Comparison of ENCODE assay signal across 18 cellular contexts in the genomic region with DNA sequence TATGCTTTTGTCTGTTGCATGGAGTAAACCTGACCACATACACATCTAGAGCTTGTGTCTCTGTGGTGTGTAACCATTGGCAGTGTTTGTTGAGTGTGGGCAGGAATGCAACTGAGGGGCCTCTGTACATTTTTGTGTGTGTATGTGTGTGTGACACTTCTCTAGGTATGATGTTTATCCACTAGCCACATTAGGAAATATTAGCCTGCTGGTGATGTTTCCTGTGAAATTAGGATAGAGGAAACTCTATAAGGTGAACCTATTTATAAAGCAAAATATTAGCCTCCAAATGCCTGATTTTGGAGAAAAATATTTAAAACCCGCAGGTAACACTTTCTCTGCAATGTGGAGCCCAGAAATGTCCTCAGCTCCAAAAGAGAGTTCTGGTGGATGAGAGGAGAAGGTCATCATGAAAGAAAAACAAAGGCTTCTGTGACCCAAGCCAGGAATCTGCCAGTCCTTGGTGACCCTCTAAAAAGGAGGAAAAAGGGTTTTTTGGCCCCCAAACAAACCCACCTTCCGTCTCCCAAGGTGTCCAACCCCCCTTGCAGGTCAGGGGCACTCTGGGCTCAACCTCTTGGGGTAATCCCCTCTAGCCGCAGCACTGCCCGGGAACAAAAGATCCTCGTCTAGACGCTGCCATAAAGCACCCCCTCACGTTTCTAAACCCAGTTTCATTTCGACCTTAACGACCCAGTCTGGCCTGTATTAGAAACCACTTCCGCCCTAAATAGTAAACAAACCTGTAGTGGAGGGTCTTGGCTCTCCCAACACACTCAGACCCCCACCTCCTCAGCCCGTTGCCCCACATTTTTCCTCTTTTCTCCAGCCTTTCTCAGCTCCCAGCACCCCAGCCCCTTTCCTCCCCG. TPM values are rescaled to one million over a fixed set of nuclear protein-coding genes. Genes with fewer than 3 reads are reported as not detected.
DNase-seq lines count a peak whose midpoint lies in the region; ATAC-seq and TF ChIP-seq lines count a peak whose summit lies in the region.
"Had no signal": no experiment of that assay in that cellular context is flagged by ENCODE, and none has a peak within 500 bp of the region (broad histone marks: within the 10 kb centered on the region; RNA-seq: fewer than 3 reads in every experiment).

No MANE protein-coding gene starts in this region.

- no peak overlapping the region for H3K4me3 ChIP-seq in GM12865 (ENCODE audit: low read depth, low read length)
- peak overlapping the region; percentile 93 for H3K4me3 ChIP-seq in SK-N-MC
- peak overlapping the region; percentile 42 for H3K4me3 ChIP-seq in psoas muscle
- H3K4me3 ChIP-seq: vagina had no signal

- H3K4me1 ChIP-seq in psoas muscle: peaks cover 5% of the 10 kb centered on the region

- H3K36me3 ChIP-seq in SK-N-MC (ENCODE audit: insufficient read depth, low read length): peaks cover 8% of the 10 kb centered on the region
- H3K36me3 ChIP-seq in psoas muscle (ENCODE audit: insufficient read depth in 1 of 2, low read depth in 1 of 2): no peaks in the 10 kb centered on the region
- H3K36me3 ChIP-seq: brain microvascular endothelial cell, neutrophil, vagina had no signal

- H3K27me3 ChIP-seq in psoas muscle (ENCODE audit: insufficient read depth in 3 of 3, low read length in 2 of 3): peaks cover 0 to 46% (median 28%) of the 10 kb centered on the region in 3 donors

- H3K9me3 ChIP-seq in SK-N-MC (ENCODE audit: low read depth, low read length) (no peaks in the 10 kb centered on the region), psoas muscle (no peaks in the 10 kb centered on the region)
- H3K9me3 ChIP-seq: neutrophil, vagina had no signal

- intact Hi-C loops in psoas muscle (cut with DNase I): no loop called here

- ATAC-seq in psoas muscle: no peak
- no peak for ATAC-seq in GM19351 (IDR thresholded peaks at IDR 0.05; ENCODE audit: unreplicated experiment)
- ATAC-seq: sciatic nerve; stimulated activated naive CD8-positive, alpha-beta T cell treated with anti-CD3 and anti-CD28 coated beads, Interleukin-15, Interleukin-2, amounts not matched to agents 100 U/mL and 50 U/mL, for 24 hours had no signal

- H3K9ac ChIP-seq in SK-N-MC (ENCODE audit: insufficient read length): peak overlapping the region; percentile 56

- WGBS in psoas muscle, 3 donors: 19 to 34% (median 24%) methylated on average over 12 of the region's 12 CpGs

- H3K27ac ChIP-seq in SK-N-MC: peak overlapping the region; percentile 97
- peak overlapping the region; percentile 60 for H3K27ac ChIP-seq in psoas muscle
- H3K27ac ChIP-seq: brain microvascular endothelial cell, neutrophil, vagina had no signal

- DNase-seq in GM12865 (ENCODE audit: low read depth): peak; percentile 33
- no peak for DNase-seq in SK-N-MC (ENCODE audit: low read depth, low spot score)
- peak in 1 of 2 donors; percentile 30 for DNase-seq in psoas muscle
- no peak for DNase-seq in DMS53 (lab: John Stamatoyannopoulos, UW)
- no peak for DNase-seq in effector CD4-positive, alpha-beta T cell
- DNase-seq: activated CD4-positive, alpha-beta T cell treated with anti-CD3 and anti-CD28 coated beads for 1 hour; activated CD8-positive, alpha-beta memory T cell treated with anti-CD3 and anti-CD28 coated beads, Interleukin-2, amount 50 U/mL, for 48 hours; activated naive CD4-positive, alpha-beta T cell treated with anti-CD3 and anti-CD28 coated beads, Interleukin-2, amount 10 ng/mL, durations not matched to agents 7 days and 5 days; brain microvascular endothelial cell; GDM1; mesendoderm; NCI-H2227 treated with DMSO at 0.1 percent for 48 hours; stimulated activated naive CD8-positive, alpha-beta T cell treated with anti-CD3 and anti-CD28 coated beads, Interleukin-15, Interleukin-2, amounts not matched to agents 100 U/mL and 50 U/mL, for 24 hours had no signal

- no peak for TF ChIP-seq CTCF in GM12865 (IDR thresholded peaks at IDR 0.05; ENCODE audit: insufficient read depth, low read depth, low read length, missing control alignments)
- no peak for TF ChIP-seq CTCF in psoas muscle (IDR thresholded peaks at IDR 0.05)

RNA-seq across cellular contexts. Expression of a gene that starts 3.1 kb away (rescaled TPM):
- total RNA-seq in psoas muscle: under 1 TPM in 1 of 4 donors, not detected in 3; 0.53 TPM
- under 1 TPM in 2 of 3 donors, not detected in 1; 0.23 to 0.25 TPM for polyA plus RNA-seq in psoas muscle
- total RNA-seq: vagina had no signal
- polyA plus RNA-seq: CD14-positive monocyte had no signal

RNA-seq across cellular contexts. Expression of a gene that starts 4.9 kb away (rescaled TPM):
- total RNA-seq in psoas muscle: under 1 TPM in 2 of 4 donors, not detected in 2; 0.34 to 0.82 TPM
- polyA plus RNA-seq in psoas muscle: 1 to 10 TPM in 1 of 3 donors, under 1 TPM in 2; 0.66 to 2.2 (median 0.95) TPM
- total RNA-seq: vagina had no signal
- polyA plus RNA-seq: CD14-positive monocyte had no signal

RNA-seq across cellular contexts. Expression of a gene that starts 7.1 kb away (rescaled TPM):
- total RNA-seq in psoas muscle: 10 to 100 TPM in 2 of 4 donors, 1 to 10 TPM in 2; 3.0 to 79.4 (median 34.3) TPM
- 100 to 1,000 TPM in 1 of 3 donors, 10 to 100 TPM in 2; 43.4 to 129 (median 74.1) TPM for polyA plus RNA-seq in psoas muscle
- total RNA-seq: vagina had no signal
- polyA plus RNA-seq: CD14-positive monocyte had no signal

RNA-seq across cellular contexts. Expression of a gene that starts 22.1 kb away (rescaled TPM):
- 10 to 100 TPM in 2 of 4 donors, 1 to 10 TPM in 2; 6.4 to 14.6 (median 9.2) TPM for total RNA-seq in psoas muscle
- 10 to 100 TPM in 2 of 3 donors, 1 to 10 TPM in 1; 8.8 to 31.1 (median 16.4) TPM for polyA plus RNA-seq in psoas muscle
- total RNA-seq: vagina had no signal
- polyA plus RNA-seq: CD14-positive monocyte had no signal

RNA-seq across cellular contexts. Expression of a gene that starts 23.1 kb away (rescaled TPM):
- total RNA-seq in psoas muscle: not detected
- polyA plus RNA-seq in psoas muscle: under 1 TPM in 2 of 3 donors, not detected in 1; under 0.01 to 0.01 TPM
- total RNA-seq: vagina had no signal
- polyA plus RNA-seq: CD14-positive monocyte had no signal
